ENCODE assay signal across 18 cellular contexts in genomic region chr4:109440948-109441347, GRCh38. TPM values are rescaled to one million over a fixed set of nuclear protein-coding genes. Genes with fewer than 3 reads are reported as not detected.
DNase-seq lines count a peak whose midpoint lies in the region; ATAC-seq and TF ChIP-seq lines count a peak whose summit lies in the region.
"Had no signal": no experiment of that assay in that cellular context is flagged by ENCODE, and none has a peak within 500 bp of the region (broad histone marks: within the 10 kb centered on the region; RNA-seq: fewer than 3 reads in every experiment).

No MANE protein-coding gene starts in this region.

- CTCF ChIA-PET in WTC11 (lab: Charles Lee), result no interaction called here

- no peak for ATAC-seq in WTC11

- H3K4me1 Mint-ChIP-seq in WTC11, result peaks cover 56% of the 10 kb centered on the region

- H3K36me3 Mint-ChIP-seq in WTC11, result peaks cover 13% of the 10 kb centered on the region

- peak; percentile 15 for DNase-seq in AG08396 (ENCODE audit: low spot score)
- DNase-seq in WTC11 (ENCODE audit: low spot score), result no peak
- DNase-seq in fibroblast of mammary gland (ENCODE audit: low read depth), result peak; percentile 56
- DNase-seq in renal cortical epithelial cell (ENCODE audit: low read depth), result peak; percentile 63
- no peak for DNase-seq in DMS 273 treated with DMSO at 0.1 percent for 48 hours (lab: John Stamatoyannopoulos, UW)
- no peak for DNase-seq in effector CD4-positive, alpha-beta T cell
- DNase-seq in cerebellum (ENCODE audit: low spot score), result no peak
- DNase-seq in DMS53 (lab: John Stamatoyannopoulos, UW), result no peak
- DNase-seq: activated naive CD8-positive, alpha-beta T cell treated with anti-CD3 and anti-CD28 coated beads, Interleukin-2, amount 10 ng/mL, durations not matched to agents 7 days and 5 days; activated T-cell treated with anti-CD3 and anti-CD28 coated beads for 4 hours; COR-L47; dermis blood vessel endothelial cell; GF-D8; kidney; NCI-H1105; SHP77; stimulated activated CD4-positive, alpha-beta T cell treated with anti-CD3 and anti-CD28 coated beads, Interleukin-2, amount 100 ng/mL, for 24 hours had no signal

- H3K27me3 Mint-ChIP-seq in WTC11 (ENCODE audit: low read depth), result no peaks in the 10 kb centered on the region
- H3K27me3 Mint-ChIP-seq: activated naive CD8-positive, alpha-beta T cell treated with anti-CD3 and anti-CD28 coated beads, Interleukin-2, amount 10 ng/mL, durations not matched to agents 7 days and 5 days had no signal

- H3K9me3 Mint-ChIP-seq in WTC11, result peaks cover 2% of the 10 kb centered on the region
- H3K9me3 Mint-ChIP-seq: activated naive CD8-positive, alpha-beta T cell treated with anti-CD3 and anti-CD28 coated beads, Interleukin-2, amount 10 ng/mL, durations not matched to agents 7 days and 5 days; T-helper 2 cell treated with Interferon-gamma antibody and Interleukin-4, amounts not matched to agents 5 μg/mL and 100 μg/mL, for 36 hours had no signal

- peak overlapping the region; percentile 84 for H3K27ac Mint-ChIP-seq in WTC11
- H3K27ac Mint-ChIP-seq: activated naive CD8-positive, alpha-beta T cell treated with anti-CD3 and anti-CD28 coated beads, Interleukin-2, amount 10 ng/mL, durations not matched to agents 7 days and 5 days; T-helper 2 cell treated with Interferon-gamma antibody and Interleukin-4, amounts not matched to agents 5 μg/mL and 100 μg/mL, for 36 hours had no signal

- H3K4me3 Mint-ChIP-seq in WTC11, result no peak overlapping the region
- H3K4me3 Mint-ChIP-seq: activated naive CD8-positive, alpha-beta T cell treated with anti-CD3 and anti-CD28 coated beads, Interleukin-2, amount 10 ng/mL, durations not matched to agents 7 days and 5 days; T-helper 2 cell treated with Interferon-gamma antibody and Interleukin-4, amounts not matched to agents 5 μg/mL and 100 μg/mL, for 36 hours had no signal

- POLR2A ChIA-PET in WTC11 (lab: Charles Lee), result no interaction called here

- no peak overlapping the region for H3K4me3 ChIP-seq in fibroblast of mammary gland (ENCODE audit: control insufficient read depth, low read depth, low read length)

- TF ChIP-seq CTCF in WTC11 (IDR thresholded peaks at IDR 0.05), result no peak
- no peak for TF ChIP-seq CTCF in fibroblast of mammary gland (conservative IDR thresholded peaks at IDR 0.05; ENCODE audit: control insufficient read depth, insufficient read depth, low read depth, low read length)

TF ChIP-seq in WTC11, 78 proteins besides CTCF, POLR2A, EP300 and RAD21:
- no peak for TF ChIP-seq ZNF396 (CRISPR knock-in tag; IDR thresholded peaks at IDR 0.05; ENCODE audit: borderline replicate concordance)
- no peak for TF ChIP-seq E2F1 (CRISPR knock-in tag; IDR thresholded peaks at IDR 0.05)
- no peak for TF ChIP-seq JUN (CRISPR knock-in tag; IDR thresholded peaks at IDR 0.05)
- TF ChIP-seq IRF2 (CRISPR knock-in tag; IDR thresholded peaks at IDR 0.05; ENCODE audit: borderline replicate concordance, low read depth), result no peak
- no peak for TF ChIP-seq NR1H2 (CRISPR knock-in tag; IDR thresholded peaks at IDR 0.05)
- no peak for TF ChIP-seq ZNF263 (CRISPR knock-in tag; IDR thresholded peaks at IDR 0.05; ENCODE audit: low read depth)
- no peak for TF ChIP-seq RORB (CRISPR knock-in tag; IDR thresholded peaks at IDR 0.05)
- no peak for TF ChIP-seq CDX4 (CRISPR knock-in tag; IDR thresholded peaks at IDR 0.05; ENCODE audit: borderline replicate concordance)
- no peak for TF ChIP-seq ZNF317 (CRISPR knock-in tag; IDR thresholded peaks at IDR 0.05; ENCODE audit: borderline replicate concordance, low read depth)
- no peak for TF ChIP-seq GTF2I (CRISPR knock-in tag; conservative IDR thresholded peaks at IDR 0.05)
- no peak for TF ChIP-seq ERG (CRISPR knock-in tag; IDR thresholded peaks at IDR 0.05)
- TF ChIP-seq ZNF671 (CRISPR knock-in tag; IDR thresholded peaks at IDR 0.05), result no peak
- no peak for TF ChIP-seq ZNF425 (CRISPR knock-in tag; conservative IDR thresholded peaks at IDR 0.05)
TF ChIP-seq in WTC11: peak in this region for 0.

RNA-seq across cellular contexts. Expression of gene SEC24B, which starts 7.3 kb away (rescaled TPM):
- 21.6 to 24.0 TPM (median 22.4 TPM) in 3 replicates for total RNA-seq in WTC11 (2021)
- 13.2 and 34.6 TPM in 2 replicates for total RNA-seq in renal cortical epithelial cell
- 32.9 TPM for total RNA-seq in cerebellum

Comparison
In these comparisons a context has a peak if more than half of its experiments do, and no peak if none do; other contexts are left out.
1. DNase-seq: peak in AG08396 (single experiment), fibroblast of mammary gland (single experiment) and renal cortical epithelial cell (single experiment); none in WTC11 (single experiment), DMS 273 treated with DMSO at 0.1 percent for 48 hours (single experiment), effector CD4-positive, alpha-beta T cell (single experiment), cerebellum (single experiment) and DMS53 (single experiment).